ENCODE assay signal across 8 cellular contexts in genomic region chr4:6331018-6331417, GRCh38.
DNase-seq lines count a peak whose midpoint lies in the region; ATAC-seq and TF ChIP-seq lines count a peak whose summit lies in the region.

No MANE protein-coding gene starts in this region.

- H3F3A ChIP-seq in GM23248 (ENCODE audit: insufficient read depth): no peaks in the 10 kb centered on the region

- H3K27me3 ChIP-seq in CD4-positive, alpha-beta T cell (ENCODE audit: control insufficient read depth, insufficient read depth, low read length): no peaks in the 10 kb centered on the region
- H3K27me3 ChIP-seq in GM23248 (replicated peaks; ENCODE audit: insufficient read depth) (0 out of 2 replicates have a peak, but pooled peaks cover 11% of the 10 kb centered on the region), MG63 (no peaks in the 10 kb centered on the region), ovary (no peaks in the 10 kb centered on the region)

- no peaks in the 10 kb centered on the region for H3K79me2 ChIP-seq in GM23248 (ENCODE audit: insufficient read depth)

- intact Hi-C loops in CD4-positive, alpha-beta T cell (cut with DNase I, micrococcal nuclease): loop anchor here (1.0 to 5.0 kb wide), 3 partner anchors 81 to 541 kb away; no protein-coding TSS in a partner anchor
- intact Hi-C loops in ovary (cut with DNase I): loop anchor here (2.0 to 10.0 kb wide), 3 partner anchors 68 to 216 kb away; no protein-coding TSS in a partner anchor

- no peak for TF ChIP-seq POLR2A in ovary (IDR thresholded peaks at IDR 0.05)

- H3K4me2 ChIP-seq in GM23248 (ENCODE audit: unreplicated experiment): no peak overlapping the region

- no peak for ATAC-seq in CD4-positive, alpha-beta T cell (ENCODE audit: poor library complexity)
- ATAC-seq in left lobe of liver: peak; percentile 54

- H3K36me3 ChIP-seq in GM23248 (ENCODE audit: low read depth) (no peaks in the 10 kb centered on the region), MG63 (no peaks in the 10 kb centered on the region), ovary (no peaks in the 10 kb centered on the region)

- no peak overlapping the region for H3K9ac ChIP-seq in GM23248

- no peaks in the 10 kb centered on the region for H3K36me3 Mint-ChIP-seq in CD4-positive, alpha-beta T cell (ENCODE audit: low read depth)

- H3K4me3 Mint-ChIP-seq in CD4-positive, alpha-beta T cell: no peak overlapping the region

- no peak for TF ChIP-seq EP300 in ovary (IDR thresholded peaks at IDR 0.05)

- WGBS in GM23248 (ENCODE audit: low coverage in 1 of 2, low lambda C conversion rate in 2 of 2, missing lambda C conversion rate in 2 of 2), 2 experiments: 66 to 71% methylated on average over 8 of the region's 8 CpGs
- 77 to 89% (median 88%) methylated on average over 8 of the region's 8 CpGs for WGBS in ovary, 3 donors

- POLR2A ChIA-PET in CD4-positive, alpha-beta T cell (lab: Charles Lee): no interaction called here

- H4K20me1 ChIP-seq in GM23248 (ENCODE audit: insufficient read depth): no peaks in the 10 kb centered on the region

- peaks cover 57% of the 10 kb centered on the region for H3K27me3 Mint-ChIP-seq in CD4-positive, alpha-beta T cell

- H3K27ac ChIP-seq in CD4-positive, alpha-beta T cell (ENCODE audit: low read depth, low read length): no peak overlapping the region
- no peak overlapping the region for H3K27ac ChIP-seq in GM23248
- no peak overlapping the region for H3K27ac ChIP-seq in ovary

- no peak overlapping the region for H3K27ac Mint-ChIP-seq in CD4-positive, alpha-beta T cell

- H3K9me3 Mint-ChIP-seq in CD4-positive, alpha-beta T cell: no peaks in the 10 kb centered on the region

- peak in 1 of 10 experiments; percentile 9 for DNase-seq in CD4-positive, alpha-beta T cell
- DNase-seq in GM23248 (peak; percentile 43), left lobe of liver (ENCODE audit: low spot score) (no peak), NCI-H1092 (lab: John Stamatoyannopoulos, UW) (no peak), NCI-H187 treated with DMSO at 0.1 percent for 48 hours (lab: John Stamatoyannopoulos, UW) (no peak), MG63 (no peak), ovary (no peak)
- peak; percentile 16 for DNase-seq in activated CD4-positive, alpha-beta T cell treated with anti-CD3 and anti-CD28 coated beads, Interleukin-2, amount 50 U/mL, for 1 hour

- no peak overlapping the region for H2AFZ ChIP-seq in GM23248

- no peak overlapping the region for H3K4me3 ChIP-seq in GM23248
- H3K4me3 ChIP-seq in MG63: no peak overlapping the region
- no peak overlapping the region for H3K4me3 ChIP-seq in ovary

- H3K4me1 ChIP-seq in GM23248 (ENCODE audit: insufficient read depth) (no peaks in the 10 kb centered on the region), ovary (ENCODE audit: insufficient read depth) (no peaks in the 10 kb centered on the region)

- H3K9me3 ChIP-seq in CD4-positive, alpha-beta T cell (ENCODE audit: control insufficient read depth, low read length): peaks cover 7% of the 10 kb centered on the region
- H3K9me3 ChIP-seq in GM23248 (ENCODE audit: low read depth) (no peaks in the 10 kb centered on the region), MG63 (no peaks in the 10 kb centered on the region), ovary (no peaks in the 10 kb centered on the region)

- TF ChIP-seq CTCF in CD4-positive, alpha-beta T cell (IDR thresholded peaks at IDR 0.05): peak; percentile 35
- TF ChIP-seq CTCF in ovary (IDR thresholded peaks at IDR 0.05): no peak

- H3K4me1 Mint-ChIP-seq in CD4-positive, alpha-beta T cell (ENCODE audit: low read depth): no peaks in the 10 kb centered on the region

- no peaks in the 10 kb centered on the region for H3K9me2 ChIP-seq in GM23248 (ENCODE audit: insufficient read depth)

- CTCF ChIA-PET in CD4-positive, alpha-beta T cell (lab: Charles Lee): interaction anchor here (0.7 to 5.5 kb wide), 3 partner anchors 9 to 334 kb away, joined by 3 to 56 read pairs (median 3); no protein-coding TSS in a partner anchor

- in situ Hi-C loops in GM23248 (cut with MboI): loop anchor here (10.0 kb wide), 1 partner anchor 214 kb away; no protein-coding TSS in a partner anchor

Comparison
In these comparisons a context has a peak if more than half of its experiments do, and no peak if none do; other contexts are left out.
1. DNase-seq: peak in GM23248 (single experiment) and activated CD4-positive, alpha-beta T cell treated with anti-CD3 and anti-CD28 coated beads, Interleukin-2, amount 50 U/mL, for 1 hour (single experiment); none in left lobe of liver (single experiment), NCI-H1092 (single experiment), NCI-H187 treated with DMSO at 0.1 percent for 48 hours (single experiment), MG63 (single experiment) and ovary (0 of 5).